In genomic region chr10:93074597-93075368, GRCh38 we compare ENCODE assay signal across 8 cellular contexts. TPM values are rescaled to one million over a fixed set of nuclear protein-coding genes. Genes with fewer than 3 reads are reported as not detected.
A peak's percentile ranks its signal among the peaks of the same experiment; 100 is the strongest.
DNase-seq lines count a peak whose midpoint lies in the region; ATAC-seq and TF ChIP-seq lines count a peak whose summit lies in the region.
"Had no signal": no experiment of that assay in that cellular context is flagged by ENCODE, and none has a peak within 500 bp of the region (broad histone marks: within the 10 kb centered on the region; RNA-seq: fewer than 3 reads in every experiment).

No MANE protein-coding gene starts in this region.

- H4K20me1 ChIP-seq in H9 (ENCODE audit: control insufficient read depth, insufficient read depth, insufficient read length) (no peaks in the 10 kb centered on the region), PC-9 (ENCODE audit: insufficient read depth) (no peaks in the 10 kb centered on the region)

- H3K79me1 ChIP-seq in H9 (ENCODE audit: insufficient read depth, low read depth, low read length, poor library complexity, severe bottlenecking), result no peaks in the 10 kb centered on the region

- peaks cover 38 to 45% of the 10 kb centered on the region in 2 experiments for H3K4me1 Mint-ChIP-seq in H9
- H3K4me1 Mint-ChIP-seq in endodermal cell, result peaks cover 20% of the 10 kb centered on the region

- H4K8ac ChIP-seq in H9 (replicated peaks; ENCODE audit: insufficient read length, low read depth, low read length), result no peak overlapping the region

- peaks cover 25% of the 10 kb centered on the region for H3K23me2 ChIP-seq in H9 (ENCODE audit: insufficient read length, low read depth, low read length, poor library complexity, severe bottlenecking)

- H3K56ac ChIP-seq in H9 (ENCODE audit: insufficient read length, low read depth, low read length), result no peak overlapping the region

- H3F3A ChIP-seq in PC-9 (ENCODE audit: insufficient read depth, low read depth), result no peaks in the 10 kb centered on the region

- no peak overlapping the region for H2BK12ac ChIP-seq in H9 (ENCODE audit: insufficient read length, low read depth, low read length)

- no peak overlapping the region for H4K5ac ChIP-seq in H9 (ENCODE audit: insufficient read length, low read depth, low read length)

- H2AFZ ChIP-seq in H9 (ENCODE audit: low read length) (no peak overlapping the region), PC-9 (no peak overlapping the region)

- H3K9me3 ChIP-seq in H9 (ENCODE audit: control insufficient read depth, low read depth, low read length) (no peaks in the 10 kb centered on the region), PC-9 (ENCODE audit: insufficient read depth, low read depth) (no peaks in the 10 kb centered on the region), endodermal cell (ENCODE audit: control insufficient read depth, low read length) (no peaks in the 10 kb centered on the region)

- no peak overlapping the region for H3K23ac ChIP-seq in H9 (ENCODE audit: insufficient read length, low read depth, low read length)

- no peak for TF ChIP-seq CTCF in H9 (conservative IDR thresholded peaks at IDR 0.05)
- TF ChIP-seq CTCF in PC-9 (conservative IDR thresholded peaks at IDR 0.05), result no peak
- TF ChIP-seq CTCF in endodermal cell (conservative IDR thresholded peaks at IDR 0.05), result no peak

- peaks cover 75% of the 10 kb centered on the region for H3K27me3 Mint-ChIP-seq in H9 (ENCODE audit: low read depth)
- H3K27me3 Mint-ChIP-seq in endodermal cell (ENCODE audit: insufficient read depth), result peaks cover 53% of the 10 kb centered on the region

- H3K9me2 ChIP-seq in PC-9 (ENCODE audit: insufficient read depth), result no peaks in the 10 kb centered on the region

- H3K36me3 Mint-ChIP-seq in H9 (ENCODE audit: insufficient read depth in 1 of 3, low read depth in 3 of 3) (peaks cover 0 to 38% (median 38%) of the 10 kb centered on the region in 3 experiments; a peak in 6 of 7 replicates), endodermal cell (ENCODE audit: low read depth) (peaks cover 36% of the 10 kb centered on the region)

- peak; percentile 58 for DNase-seq in H9
- DNase-seq in PC-9, result no peak
- peak; percentile 78 for DNase-seq in endodermal cell
- peak; percentile 78 for DNase-seq in posterior vena cava (ENCODE audit: low spot score)
- DNase-seq in NCI-H446 treated with DMSO at 0.1 percent for 48 hours (lab: John Stamatoyannopoulos, UW), result no peak
- no peak for DNase-seq in NCI-H187 treated with DMSO at 0.1 percent for 48 hours (lab: John Stamatoyannopoulos, UW)

- intact Hi-C loops in PC-9 (cut with micrococcal nuclease; ENCODE audit: unreplicated experiment), result loop anchor here (5.0 to 10.0 kb wide), 3 partner anchors 67 to 440 kb away; no protein-coding TSS in a partner anchor
- intact Hi-C loops in posterior vena cava (cut with DNase I), result no loop called here

- H3K4me3 ChIP-seq in PC-9 (no peak overlapping the region), endodermal cell (ENCODE audit: low read length) (peak overlapping the region; percentile 93)

- H2BK5ac ChIP-seq in H9 (ENCODE audit: insufficient read length, low read length), result no peak overlapping the region

- no peak overlapping the region for H4K91ac ChIP-seq in H9 (ENCODE audit: insufficient read length, low read depth, low read length)

- no peaks in the 10 kb centered on the region for H3K36me3 ChIP-seq in PC-9 (ENCODE audit: low read depth)
- H3K36me3 ChIP-seq in endodermal cell (ENCODE audit: control insufficient read depth, insufficient read depth, low read length), result peaks cover 43% of the 10 kb centered on the region

- BruUV-seq in PC-9 (replicated peaks; lab: Mats Ljungman, UMichigan), result no TSS peak

- no peak for ATAC-seq in GM19452 (IDR thresholded peaks at IDR 0.05; ENCODE audit: unreplicated experiment)

- H3K18ac ChIP-seq in H9 (ENCODE audit: insufficient read length, low read depth, low read length), result no peak overlapping the region

- no CpG with 5 or more reads among the region's 67 CpGs for WGBS in H9 (ENCODE audit: extremely low coverage, insufficient read length, low lambda C conversion rate)
- 1 to 2% methylated on average over 46 to 67 of the region's 67 CpGs for WGBS in endodermal cell (ENCODE audit: insufficient coverage in 1 of 2, insufficient read length in 1 of 2), 2 experiments

- no peak overlapping the region for H3K27ac ChIP-seq in H9 (ENCODE audit: insufficient read length, low read depth, low read length)
- no peak overlapping the region for H3K27ac ChIP-seq in PC-9
- H3K27ac ChIP-seq in endodermal cell (ENCODE audit: low read depth, low read length), result peak overlapping the region; percentile 18

- H3K79me2 ChIP-seq in H9 (ENCODE audit: insufficient read depth, low read length) (no peaks in the 10 kb centered on the region), PC-9 (ENCODE audit: low read depth) (no peaks in the 10 kb centered on the region)

- H3K27me3 ChIP-seq in H9 (ENCODE audit: insufficient read depth, low read length) (peaks cover 66% of the 10 kb centered on the region), PC-9 (ENCODE audit: insufficient read depth, low read depth) (no peaks in the 10 kb centered on the region), endodermal cell (ENCODE audit: control insufficient read depth, insufficient read depth, low read length, poor library complexity, severe bottlenecking) (peaks cover 16% of the 10 kb centered on the region)

- no peak overlapping the region for H2BK15ac ChIP-seq in H9 (ENCODE audit: low read depth, low read length)

- H2BK120ac ChIP-seq in H9 (ENCODE audit: low read depth, low read length, poor library complexity, severe bottlenecking), result no peak overlapping the region

- POLR2A ChIA-PET in PC-9 (lab: Charles Lee; ENCODE audit: unreplicated experiment), result interaction anchor here (0.6 kb wide), 1 partner anchor 33 kb away, joined by 3 read pairs; no protein-coding TSS in a partner anchor

- no peak overlapping the region for H3K9ac ChIP-seq in H9 (ENCODE audit: extremely low read depth, insufficient read length, low read length)
- H3K9ac ChIP-seq in endodermal cell (ENCODE audit: extremely low read depth, low read length, poor library complexity, severe bottlenecking), result peak overlapping the region; percentile 98

- H3K4me2 ChIP-seq in H9 (ENCODE audit: insufficient read depth, insufficient read length, low read length), result peak overlapping the region; percentile 82
- peak overlapping the region; percentile 92 for H3K4me2 ChIP-seq in PC-9

- no peak overlapping the region for H2BK20ac ChIP-seq in H9 (ENCODE audit: low read depth, low read length, poor library complexity, severe bottlenecking)

- peaks cover 0 to 3% of the 10 kb centered on the region in 2 experiments; a peak in 3 of 5 replicates for H3K9me3 Mint-ChIP-seq in H9
- peaks cover 2% of the 10 kb centered on the region for H3K9me3 Mint-ChIP-seq in endodermal cell

- H3K4me3 Mint-ChIP-seq in H9 (peak overlapping the region; percentile 90 to 95), endodermal cell (peak overlapping the region; percentile 99)

- peak overlapping the region in 1 of 3 experiments; percentile 67; a peak in 1 of 7 replicates for H3K27ac Mint-ChIP-seq in H9
- peak overlapping the region; percentile 78 for H3K27ac Mint-ChIP-seq in endodermal cell

- H2AK5ac ChIP-seq in H9 (ENCODE audit: insufficient read length, low read length), result no peak overlapping the region

- no peak overlapping the region for H3K4ac ChIP-seq in H9 (ENCODE audit: low read depth, low read length)

- CTCF ChIA-PET in PC-9 (lab: Charles Lee), result no interaction called here

- no peak overlapping the region; the same call in 1 of the 2 replicates for H3K14ac ChIP-seq in H9 (ENCODE audit: insufficient read depth, low read length)

- H3K4me1 ChIP-seq in H9 (ENCODE audit: insufficient read depth, low read length), result no peaks in the 10 kb centered on the region
- peaks cover 23% of the 10 kb centered on the region; the same call in 1 of the 2 replicates for H3K4me1 ChIP-seq in PC-9 (replicated peaks; ENCODE audit: insufficient read depth)
- peaks cover 3% of the 10 kb centered on the region for H3K4me1 ChIP-seq in endodermal cell (ENCODE audit: control insufficient read depth, insufficient read depth, low read length)

- H3T11ph ChIP-seq in H9 (ENCODE audit: low read length), result no peak overlapping the region

RNA-seq across cellular contexts. Expression of gene CYP26A1, which starts 1.1 kb away (rescaled TPM):
- total RNA-seq in H9 (2021) (70.4 and 72.1 TPM in 2 replicates), PC-9 (2021) (2.2 TPM in 2 replicates), endodermal cell (100 to 1,000 TPM; 800 to 857 TPM), posterior vena cava (not detected)
- 184 TPM for polyA plus RNA-seq in endodermal cell (2013, experiment 1 of 2)
- polyA plus RNA-seq in endodermal cell (2013, experiment 2 of 2), result 223 TPM
- total RNA-seq: SK-MEL-5 had no signal

RNA-seq across cellular contexts. Expression of gene CYP26C1, which starts 14.2 kb away (rescaled TPM):
- total RNA-seq in H9 (2021) (0.42 and 0.79 TPM in 2 replicates), PC-9 (2021) (0.46 and 0.60 TPM in 2 replicates), endodermal cell (under 1 TPM; 0.35 to 0.44 TPM), posterior vena cava (under 1 TPM in 1 of 2 donors, not detected in 1; 0.19 TPM)
- polyA plus RNA-seq in endodermal cell (2013, experiment 1 of 2), result 57.5 TPM
- polyA plus RNA-seq in endodermal cell (2013, experiment 2 of 2), result 36.3 TPM
- total RNA-seq: SK-MEL-5 had no signal

Comparison
In these comparisons a context has a peak if more than half of its experiments do, and no peak if none do; other contexts are left out.
1. DNase-seq: peak in H9 (single experiment), endodermal cell (single experiment) and posterior vena cava (single experiment); none in PC-9 (0 of 2), NCI-H446 treated with DMSO at 0.1 percent for 48 hours (single experiment) and NCI-H187 treated with DMSO at 0.1 percent for 48 hours (single experiment).
2. RNA of gene CYP26A1, which starts 1.1 kb away (total RNA-seq): 800 to 857 TPM in endodermal cell and 70.4 to 72.1 TPM in H9; 2.2 TPM in PC-9 and not detected in posterior vena cava; every median in the first group is over 10 times any median in the second.